Comparison of ENCODE assay signal across 11 cellular contexts in the genomic region with DNA sequence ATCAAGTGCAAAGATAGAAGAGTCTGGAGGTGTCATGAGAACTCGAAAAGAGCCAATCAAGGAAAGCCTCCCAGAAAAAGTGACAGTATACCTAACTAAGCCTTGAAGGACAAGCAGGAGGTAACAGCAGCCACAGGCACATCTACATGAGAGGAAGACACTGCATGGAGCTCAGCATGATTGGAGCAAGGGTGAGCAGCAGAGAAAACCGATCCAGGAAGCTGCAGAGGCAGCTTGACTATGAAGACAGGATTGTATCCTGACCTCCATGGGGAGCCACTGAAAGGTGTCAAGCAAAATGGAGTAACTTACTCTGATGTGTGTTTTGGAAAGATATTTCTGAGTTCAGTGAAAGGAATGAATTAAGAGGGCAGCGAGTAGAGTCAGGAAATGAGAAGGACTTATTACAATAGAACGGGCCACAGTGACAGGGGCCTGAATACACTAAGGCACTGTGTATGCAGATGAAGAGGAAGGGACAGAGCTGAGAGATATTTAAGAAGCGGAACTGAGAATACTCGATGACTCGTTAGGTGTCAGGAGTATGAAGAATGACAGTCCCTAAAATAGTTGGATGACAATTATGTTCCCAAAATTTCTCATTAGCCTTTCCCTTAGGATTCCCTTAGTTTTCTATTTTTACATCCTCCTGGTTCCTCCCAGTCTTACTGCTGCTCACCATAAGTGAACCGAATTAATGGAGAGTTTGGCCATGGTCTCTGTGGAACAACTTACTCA.
A peak's percentile ranks its signal among the peaks of the same experiment; 100 is the strongest.
DNase-seq lines count a peak whose midpoint lies in the region; ATAC-seq and TF ChIP-seq lines count a peak whose summit lies in the region.
"Had no signal": no experiment of that assay in that cellular context is flagged by ENCODE, and none has a peak within 500 bp of the region (broad histone marks: within the 10 kb centered on the region; RNA-seq: fewer than 3 reads in every experiment).

No MANE protein-coding gene starts in this region.

- H3K27ac ChIP-seq in right cardiac atrium (ENCODE audit: low read length) = peak overlapping the region; percentile 68
- H3K27ac ChIP-seq: C4-2B had no signal

- DNase-seq in GM12865 (ENCODE audit: low read depth) = peak; percentile 13
- no peak for DNase-seq in right cardiac atrium
- no peak for DNase-seq in KG1 (lab: John Stamatoyannopoulos, UW)
- no peak for DNase-seq in NCI-H1105 treated with DMSO at 0.1 percent for 48 hours (lab: John Stamatoyannopoulos, UW)
- no peak for DNase-seq in NCI-H1694 treated with DMSO at 0.1 percent for 48 hours (lab: John Stamatoyannopoulos, UW)
- no peak for DNase-seq in AML-193 (lab: John Stamatoyannopoulos, UW)
- DNase-seq: NCI-H2081 treated with DMSO at 0.1 percent for 48 hours; stimulated activated CD4-positive, alpha-beta T cell treated with anti-CD3 and anti-CD28 coated beads, Interleukin-15, amount 100 ng/mL, for 24 hours had no signal

- H3K9me3 ChIP-seq in right cardiac atrium (ENCODE audit: control insufficient read depth, low read length) = no peaks in the 10 kb centered on the region

- no peaks in the 10 kb centered on the region for H3K4me1 ChIP-seq in right cardiac atrium (ENCODE audit: control insufficient read depth, insufficient read depth, low read length)

- intact Hi-C loops in right cardiac atrium (cut with DNase I) = no loop called here

- no peaks in the 10 kb centered on the region for H3K27me3 ChIP-seq in right cardiac atrium (ENCODE audit: control insufficient read depth, insufficient read depth)

- 58% methylated on average over 8 of the region's 8 CpGs for WGBS in right cardiac atrium

- no peak overlapping the region for H3K4me3 ChIP-seq in GM12865 (ENCODE audit: low read depth, low read length)
- H3K4me3 ChIP-seq in right cardiac atrium (ENCODE audit: low read length) = no peak overlapping the region

- ATAC-seq in GM21367 (IDR thresholded peaks at IDR 0.05; ENCODE audit: unreplicated experiment) = peak; percentile 85
- ATAC-seq in HG03565 (IDR thresholded peaks at IDR 0.05; ENCODE audit: unreplicated experiment) = peak; percentile 95
- peak; percentile 72 for ATAC-seq in right cardiac atrium

- no peak for TF ChIP-seq CTCF in GM12865 (IDR thresholded peaks at IDR 0.05; ENCODE audit: insufficient read depth, low read depth, low read length, missing control alignments)
